Comparison of ENCODE assay signal across 7 cellular contexts in the genomic region with DNA sequence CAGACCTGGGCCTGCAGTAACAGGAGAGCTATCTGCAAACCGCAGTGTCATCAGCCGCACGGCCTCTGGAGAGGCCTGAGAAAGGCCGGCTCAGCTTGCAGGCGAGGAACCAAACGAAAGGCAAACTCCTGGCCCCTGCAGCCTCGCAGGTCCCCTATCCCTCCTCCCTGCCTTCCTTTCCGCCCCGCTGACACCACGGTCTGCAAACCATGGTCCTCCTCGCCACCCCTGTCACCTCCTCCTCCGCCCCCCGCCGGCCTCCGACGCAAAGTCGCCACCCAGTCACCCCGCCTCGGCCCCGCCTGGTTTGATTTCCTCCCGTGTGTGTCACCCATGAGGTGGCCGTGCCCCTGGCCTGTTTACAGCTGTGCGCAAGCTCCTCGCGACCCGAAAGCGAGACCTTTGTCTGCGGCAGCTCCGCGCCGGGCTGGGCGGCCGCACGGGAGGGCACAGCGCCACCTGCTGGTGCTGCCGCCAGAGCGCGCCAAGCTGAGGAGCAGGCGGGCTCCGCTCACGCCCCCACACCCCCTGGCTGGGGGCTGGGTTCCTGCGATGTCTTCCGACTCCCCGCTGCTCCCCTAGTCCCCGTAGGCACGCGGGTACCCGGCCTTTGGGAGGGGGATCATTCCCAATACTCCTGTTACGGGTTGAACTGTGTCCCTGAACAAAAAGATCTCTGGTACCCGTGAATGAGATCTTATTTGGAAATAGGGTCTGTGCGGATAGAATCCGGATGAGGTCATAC. TPM values are rescaled to one million over a fixed set of nuclear protein-coding genes. Genes with fewer than 3 reads are reported as not detected.
DNase-seq lines count a peak whose midpoint lies in the region; ATAC-seq and TF ChIP-seq lines count a peak whose summit lies in the region.

No MANE protein-coding gene starts in this region.

- no peaks in the 10 kb centered on the region for H3K27me3 Mint-ChIP-seq in activated CD4-positive, alpha-beta T cell treated with anti-CD3 and anti-CD28 coated beads, Interleukin-2, amount 10 ng/mL, durations not matched to agents 24 days and 14 days

- no peaks in the 10 kb centered on the region for H3K9me3 Mint-ChIP-seq in activated CD4-positive, alpha-beta T cell treated with anti-CD3 and anti-CD28 coated beads, Interleukin-2, amount 10 ng/mL, durations not matched to agents 24 days and 14 days

- H3K4me3 Mint-ChIP-seq in activated CD4-positive, alpha-beta T cell treated with anti-CD3 and anti-CD28 coated beads, Interleukin-2, amount 10 ng/mL, durations not matched to agents 24 days and 14 days: peak overlapping the region; percentile 84

- peak overlapping the region; percentile 78 to 85 for H3K9ac ChIP-seq in colonic mucosa (ENCODE audit: low read depth in 2 of 2, low read length in 2 of 2)

- H3K36me3 Mint-ChIP-seq in activated CD4-positive, alpha-beta T cell treated with anti-CD3 and anti-CD28 coated beads, Interleukin-2, amount 10 ng/mL, durations not matched to agents 24 days and 14 days (ENCODE audit: low read depth): peaks cover 14% of the 10 kb centered on the region

- H3K27me3 ChIP-seq in colonic mucosa (no peaks in the 10 kb centered on the region), lower lobe of right lung (ENCODE audit: low read depth) (no peaks in the 10 kb centered on the region)

- peak; percentile 24 for TF ChIP-seq POLR2A in GM15510 (IDR thresholded peaks at IDR 0.05; ENCODE audit: borderline replicate concordance, extremely low read depth, insufficient read length)

- DNase-seq in NCI-H345 (lab: John Stamatoyannopoulos, UW) (peak; percentile 66), colonic mucosa (peak; percentile 91), lower lobe of right lung (peak; percentile 86)
- peak; percentile 98 for DNase-seq in activated CD4-positive, alpha-beta T cell treated with anti-CD3 and anti-CD28 coated beads, Interleukin-2, amount 10 ng/mL, durations not matched to agents 24 days and 14 days
- peak; percentile 75 to 89 (median 83) for DNase-seq in stimulated activated CD4-positive, alpha-beta T cell treated with anti-CD3 and anti-CD28 coated beads, TNF-alpha, amount 100 ng/mL, for 48 hours (ENCODE audit: low read depth in 3 of 3)

- ATAC-seq in HG02870 (IDR thresholded peaks at IDR 0.05; ENCODE audit: unreplicated experiment) (peak; percentile 38), lower lobe of right lung (peak; percentile 50 to 55)

- H3K4me1 ChIP-seq in colonic mucosa (peaks cover 24% of the 10 kb centered on the region), lower lobe of right lung (peaks cover 75% of the 10 kb centered on the region)

- H3K4me3 ChIP-seq in colonic mucosa (peak overlapping the region; percentile 29), lower lobe of right lung (peak overlapping the region; percentile 49)

- H3K36me3 ChIP-seq in colonic mucosa (no peaks in the 10 kb centered on the region), lower lobe of right lung (no peaks in the 10 kb centered on the region)

- H3K27ac Mint-ChIP-seq in activated CD4-positive, alpha-beta T cell treated with anti-CD3 and anti-CD28 coated beads, Interleukin-2, amount 10 ng/mL, durations not matched to agents 24 days and 14 days: peak overlapping the region; percentile 93

- peaks cover 57% of the 10 kb centered on the region for H3K4me1 Mint-ChIP-seq in activated CD4-positive, alpha-beta T cell treated with anti-CD3 and anti-CD28 coated beads, Interleukin-2, amount 10 ng/mL, durations not matched to agents 24 days and 14 days

- intact Hi-C loops in activated CD4-positive, alpha-beta T cell treated with anti-CD3 and anti-CD28 coated beads, Interleukin-2, amount 10 ng/mL, durations not matched to agents 24 days and 14 days (cut with micrococcal nuclease): loop anchor here (1.0 to 10.0 kb wide), 5 partner anchors 11 to 270 kb away; partner anchors contain the start of genes AK8, RALGDS and SPACA9
- intact Hi-C loops in colonic mucosa (cut with DNase I): loop anchor here (1.0 kb wide), 1 partner anchor 41 kb away; no protein-coding TSS in a partner anchor
- intact Hi-C loops in lower lobe of right lung (cut with DNase I): no loop called here

- H3K9me3 ChIP-seq in colonic mucosa (no peaks in the 10 kb centered on the region), lower lobe of right lung (no peaks in the 10 kb centered on the region)

- peak; percentile 96 for TF ChIP-seq CTCF in colonic mucosa (IDR thresholded peaks at IDR 0.05)
- peak; percentile 99 for TF ChIP-seq CTCF in lower lobe of right lung (IDR thresholded peaks at IDR 0.05)

- H3K27ac ChIP-seq in colonic mucosa (peak overlapping the region; percentile 52), lower lobe of right lung (peak overlapping the region; percentile 58)

RNA-seq across cellular contexts. Expression of gene GBGT1, which starts 19.4 kb away (rescaled TPM):
- total RNA-seq in activated CD4-positive, alpha-beta T cell treated with anti-CD3 and anti-CD28 coated beads, Interleukin-2, amount 10 ng/mL, durations not matched to agents 24 days and 14 days: 6.8 and 8.2 TPM in 2 replicates
- 1 to 10 TPM; 4.6 to 4.8 TPM for total RNA-seq in colonic mucosa
- 38.5 TPM for total RNA-seq in lower lobe of right lung

RNA-seq across cellular contexts. Expression of gene RALGDS, which starts 23.3 kb away (rescaled TPM):
- total RNA-seq in activated CD4-positive, alpha-beta T cell treated with anti-CD3 and anti-CD28 coated beads, Interleukin-2, amount 10 ng/mL, durations not matched to agents 24 days and 14 days: 93.0 and 96.7 TPM in 2 replicates
- total RNA-seq in colonic mucosa: 10 to 100 TPM; 24.2 to 39.7 TPM
- 71.1 TPM for total RNA-seq in lower lobe of right lung

Comparison
In these comparisons a context has a peak if more than half of its experiments do, and no peak if none do; other contexts are left out.
1. Peak in every context shown above with its lines: DNase-seq, ATAC-seq, H3K4me3 ChIP-seq and H3K27ac ChIP-seq.